ENCODE assay signal across 8 cellular contexts in genomic region chr5:140591747-140592372, GRCh38. TPM values are rescaled to one million over a fixed set of nuclear protein-coding genes. Genes with fewer than 3 reads are reported as not detected.
DNase-seq lines count a peak whose midpoint lies in the region; ATAC-seq, FAIRE-seq and TF ChIP-seq lines count a peak whose summit lies in the region.
"Had no signal": no experiment of that assay in that cellular context is flagged by ENCODE, and none has a peak within 500 bp of the region (broad histone marks: within the 10 kb centered on the region; RNA-seq: fewer than 3 reads in every experiment).

No MANE protein-coding gene starts in this region.

- 1% methylated on average over 5 of the region's 5 CpGs for WGBS in GM12878 (ENCODE audit: insufficient coverage, insufficient replicate concordance, low lambda C conversion rate, missing lambda C conversion rate)

- TF ChIP-seq EP300 in GM12878 (IDR thresholded peaks at IDR 0.05; ENCODE audit: borderline replicate concordance in 1 of 2, control insufficient read depth in 1 of 2, low read depth in 2 of 2, low read length in 2 of 2), result no peak

- TF ChIP-seq CTCF in GM12878 (IDR thresholded peaks at IDR 0.05 in 2 of 3, conservative IDR thresholded peaks at IDR 0.05 in 1 of 3; ENCODE audit: control insufficient read depth in 2 of 3, extremely low read depth in 1 of 3, insufficient read depth in 1 of 3, low read depth in 3 of 3, low read length in 3 of 3), result no peak

- POLR2A ChIA-PET in GM12878 (lab: Charles Lee), result interaction anchor here (0.6 kb wide), 1 partner anchor 551 kb away, joined by 5 read pairs; no protein-coding TSS in a partner anchor

- intact Hi-C loops in GM12878 (cut with micrococcal nuclease; ENCODE audit: unreplicated experiment), result no loop called here

- no peaks in the 10 kb centered on the region for H3K36me3 ChIP-seq in GM12878 (ENCODE audit: control insufficient read depth in 2 of 2, insufficient read depth in 2 of 2, low read length in 1 of 2)

- H3K4me2 ChIP-seq in GM12878 (ENCODE audit: control insufficient read depth, insufficient read depth), result no peak overlapping the region

- H3K9ac ChIP-seq in GM12878 (ENCODE audit: control insufficient read depth, insufficient read depth, low read length), result no peak overlapping the region

- no peak for TF ChIP-seq RAD21 in GM12878 (IDR thresholded peaks at IDR 0.05; ENCODE audit: insufficient read depth, low read depth, low read length)

- no peaks in the 10 kb centered on the region for H3K79me2 ChIP-seq in GM12878 (ENCODE audit: control insufficient read depth, insufficient read depth, low read length)

- SMC1A ChIA-PET in GM12878 (lab: Charles Lee; ENCODE audit: uncharacterized antibody, unreplicated experiment), result interaction anchor here (0.5 kb wide), 2 partner anchors 59 to 215 kb away, joined by 3 read pairs; no protein-coding TSS in a partner anchor

- no peak overlapping the region for H2AFZ ChIP-seq in GM12878 (ENCODE audit: control insufficient read depth, low read depth, low read length)

- no peak overlapping the region for H3K27ac ChIP-seq in GM12878 (ENCODE audit: control insufficient read depth, insufficient read depth)

- H3K9me3 ChIP-seq in GM12878 (replicated peaks; ENCODE audit: control insufficient read depth, insufficient read depth, low read length), result no peaks in the 10 kb centered on the region

- no peaks in the 10 kb centered on the region for H3K4me1 ChIP-seq in GM12878 (ENCODE audit: control insufficient read depth, insufficient read depth, low read length)

- DNase-seq in KBM-7 (peak; percentile 6), GM12878 (ENCODE audit: low read depth, low spot score) (no peak), renal cortical epithelial cell (ENCODE audit: low read depth) (peak; percentile 60), SHP77 treated with DMSO at 0.1 percent for 48 hours (lab: John Stamatoyannopoulos, UW) (no peak)
- DNase-seq: foreskin melanocyte, mesendoderm had no signal

- CTCF ChIA-PET in GM12878 (lab: Yijun Ruan, JAX), result no interaction called here

- RAD21 ChIA-PET in GM12878 (lab: Charles Lee; ENCODE audit: unreplicated experiment), result no interaction called here

- no peak for TF ChIP-seq POLR2A in GM12878 (IDR thresholded peaks at IDR 0.05; ENCODE audit: low read depth, low read length)

- BruUV-seq in GM12878 (replicated peaks; lab: Mats Ljungman, UMichigan), result no TSS peak

- H4K20me1 ChIP-seq in GM12878 (ENCODE audit: control insufficient read depth, insufficient read depth), result no peaks in the 10 kb centered on the region

- H3K27me3 ChIP-seq in GM12878 (replicated peaks in 1 of 2; ENCODE audit: control insufficient read depth in 2 of 2, insufficient read depth in 2 of 2, low read length in 1 of 2), result no peaks in the 10 kb centered on the region

- FAIRE-seq in GM12878 (lab: Jason Lieb, UNC), result no peak

- H3K4me3 ChIP-seq in GM12878, result no peak overlapping the region

- ATAC-seq in GM12878 (peak; percentile 18; the same call in 1 of the 3 replicates), HG03175 (IDR thresholded peaks at IDR 0.05; ENCODE audit: unreplicated experiment) (no peak), GM19467 (IDR thresholded peaks at IDR 0.05; ENCODE audit: unreplicated experiment) (no peak)

- in situ Hi-C loops in KBM-7 (cut with MboI; ENCODE audit: low pct_unique_long_range_greater_than_20kb, low sequenced_read_pairs) (no loop called here), GM12878 (cut with MboI) (no loop called here)

RNA-seq across cellular contexts. Expression of gene SLC35A4, which starts 27.2 kb away (rescaled TPM):
- total RNA-seq in GM12878 (2013; cell fraction: nucleolus; rRNA removed), result 21.0 and 26.2 TPM in 2 replicates
- total RNA-seq in GM12878 (2014; rRNA removed), result 36.9 and 44.6 TPM in 2 replicates
- 22.2 and 23.8 TPM in 2 replicates for total RNA-seq in GM12878 (2014; rRNA removed; fragmentation: Illumina TruSeq; extraction: Trizol)
- 133 and 134 TPM in 2 replicates for total RNA-seq in GM12878 (2021)
- 164 TPM for polyA plus RNA-seq in GM12878 (2011; ENCODE audit: low read depth)
- 57.1 and 167 TPM in 2 replicates for polyA plus RNA-seq in GM12878 (2011; rRNA removed)
- 166 and 217 TPM in 2 replicates for polyA plus RNA-seq in GM12878 (2011; cell fraction: cytosol; rRNA removed)
- 93.5 and 103 TPM in 2 replicates for polyA plus RNA-seq in GM12878 (2011; cell fraction: nucleus; rRNA removed)
- polyA plus RNA-seq in GM12878 (2012), result 83.8 and 159 TPM in 2 replicates
- polyA plus RNA-seq in GM12878 (2014; fragmentation: Illumina TruSeq; extraction: Trizol), result 145 and 150 TPM in 2 replicates
- polyA plus RNA-seq in GM12878 (2014; fragmentation: Nextera tagmentation; extraction: Ambion mirVana), result 10 to 100 TPM; 27.8 to 31.7 TPM
- polyA plus RNA-seq in GM12878 (2014; rRNA removed), result 96.4 and 103 TPM in 2 replicates
- 100 to 1,000 TPM; 132 to 154 TPM for polyA plus RNA-seq in GM12878 (2016; fragmentation: Nextera tagmentation; extraction: Ambion mirVana)
- 119 and 156 TPM in 2 replicates for polyA minus RNA-seq in GM12878 (2011; rRNA and poly(A)+ RNA removed)
- 28.9 and 34.4 TPM in 2 replicates for polyA minus RNA-seq in GM12878 (2011; cell fraction: cytosol; rRNA and poly(A)+ RNA removed)
- 21.9 and 29.4 TPM in 2 replicates for polyA minus RNA-seq in GM12878 (2011; cell fraction: nucleus; rRNA and poly(A)+ RNA removed)
- 28.7 and 85.2 TPM in 2 replicates for total RNA-seq in renal cortical epithelial cell

RNA-seq across cellular contexts. Expression of gene APBB3, which starts 27.5 kb away (rescaled TPM):
- total RNA-seq in GM12878 (2013; cell fraction: nucleolus; rRNA removed), result 92.4 and 112 TPM in 2 replicates
- total RNA-seq in GM12878 (2014; rRNA removed) (10.7 and 13.7 TPM in 2 replicates), GM12878 (2014; rRNA removed; fragmentation: Illumina TruSeq; extraction: Trizol) (6.1 and 6.2 TPM in 2 replicates), GM12878 (2021) (19.2 and 20.0 TPM in 2 replicates), renal cortical epithelial cell (5.2 and 21.5 TPM in 2 replicates)
- 16.6 TPM for polyA plus RNA-seq in GM12878 (2011; ENCODE audit: low read depth)
- polyA plus RNA-seq in GM12878 (2011; rRNA removed) (25.0 and 33.3 TPM in 2 replicates), GM12878 (2014; fragmentation: Illumina TruSeq; extraction: Trizol) (8.1 and 11.1 TPM in 2 replicates), GM12878 (2014; fragmentation: Nextera tagmentation; extraction: Ambion mirVana) (under 1 TPM; 0.35 to 0.84 TPM), GM12878 (2014; rRNA removed) (25.0 and 28.1 TPM in 2 replicates), GM12878 (2016; fragmentation: Nextera tagmentation; extraction: Ambion mirVana) (10 to 100 TPM; 15.0 to 15.6 TPM)
- polyA plus RNA-seq in GM12878 (2011; cell fraction: cytosol; rRNA removed), result 29.4 and 37.5 TPM in 2 replicates
- polyA plus RNA-seq in GM12878 (2011; cell fraction: nucleus; rRNA removed), result 292 and 410 TPM in 2 replicates
- 27.7 and 28.7 TPM in 2 replicates for polyA plus RNA-seq in GM12878 (2012)
- 34.0 and 38.3 TPM in 2 replicates for polyA minus RNA-seq in GM12878 (2011; rRNA and poly(A)+ RNA removed)
- polyA minus RNA-seq in GM12878 (2011; cell fraction: cytosol; rRNA and poly(A)+ RNA removed), result 7.1 and 8.5 TPM in 2 replicates
- 49.9 and 76.9 TPM in 2 replicates for polyA minus RNA-seq in GM12878 (2011; cell fraction: nucleus; rRNA and poly(A)+ RNA removed)

RNA-seq across cellular contexts. Expression of gene SRA1, which starts 34.6 kb away (rescaled TPM):
- total RNA-seq in GM12878 (2013; cell fraction: nucleolus; rRNA removed), result 20.3 and 22.3 TPM in 2 replicates
- total RNA-seq in GM12878 (2014; rRNA removed) (60.9 and 66.3 TPM in 2 replicates), GM12878 (2014; rRNA removed; fragmentation: Illumina TruSeq; extraction: Trizol) (41.3 and 43.4 TPM in 2 replicates), GM12878 (2021) (53.2 and 55.2 TPM in 2 replicates), renal cortical epithelial cell (28.2 and 48.1 TPM in 2 replicates)
- 29.9 TPM for polyA plus RNA-seq in GM12878 (2011; ENCODE audit: low read depth)
- polyA plus RNA-seq in GM12878 (2011; rRNA removed) (36.6 and 44.3 TPM in 2 replicates), GM12878 (2014; fragmentation: Illumina TruSeq; extraction: Trizol) (51.0 and 56.9 TPM in 2 replicates), GM12878 (2014; fragmentation: Nextera tagmentation; extraction: Ambion mirVana) (10 to 100 TPM; 35.3 to 52.7 TPM), GM12878 (2014; rRNA removed) (59.7 and 61.2 TPM in 2 replicates), GM12878 (2016; fragmentation: Nextera tagmentation; extraction: Ambion mirVana) (100 to 1,000 TPM; 115 to 127 TPM)
- polyA plus RNA-seq in GM12878 (2011; cell fraction: cytosol; rRNA removed), result 46.4 and 51.0 TPM in 2 replicates
- polyA plus RNA-seq in GM12878 (2011; cell fraction: nucleus; rRNA removed), result 68.5 and 77.1 TPM in 2 replicates
- polyA plus RNA-seq in GM12878 (2012), result 37.7 and 41.4 TPM in 2 replicates
- polyA minus RNA-seq in GM12878 (2011; rRNA and poly(A)+ RNA removed), result 19.7 and 20.7 TPM in 2 replicates
- 10.6 and 15.5 TPM in 2 replicates for polyA minus RNA-seq in GM12878 (2011; cell fraction: cytosol; rRNA and poly(A)+ RNA removed)
- 13.1 and 24.1 TPM in 2 replicates for polyA minus RNA-seq in GM12878 (2011; cell fraction: nucleus; rRNA and poly(A)+ RNA removed)

RNA-seq across cellular contexts. Expression of gene CD14, which starts 41.1 kb away (rescaled TPM):
- 0.19 and 0.54 TPM in 2 replicates for total RNA-seq in GM12878 (2013; cell fraction: nucleolus; rRNA removed)
- 0.11 and 0.33 TPM in 2 replicates for total RNA-seq in GM12878 (2014; rRNA removed)
- total RNA-seq in GM12878 (2014; rRNA removed; fragmentation: Illumina TruSeq; extraction: Trizol), result 0.09 TPM in 1 of 2 replicates, not detected in the other
- 0.21 and 0.72 TPM in 2 replicates for total RNA-seq in GM12878 (2021)
- not detected for polyA plus RNA-seq in GM12878 (2011; ENCODE audit: low read depth)
- not detected in 2 replicates for polyA plus RNA-seq in GM12878 (2011; rRNA removed)
- polyA plus RNA-seq in GM12878 (2011; cell fraction: cytosol; rRNA removed), result not detected in 2 replicates
- 0.18 and 0.25 TPM in 2 replicates for polyA plus RNA-seq in GM12878 (2011; cell fraction: nucleus; rRNA removed)
- 0.08 and 0.43 TPM in 2 replicates for polyA plus RNA-seq in GM12878 (2012)
- polyA plus RNA-seq in GM12878 (2014; fragmentation: Illumina TruSeq; extraction: Trizol), result 0.24 TPM in 1 of 2 replicates, not detected in the other
- not detected for polyA plus RNA-seq in GM12878 (2014; fragmentation: Nextera tagmentation; extraction: Ambion mirVana)
- polyA plus RNA-seq in GM12878 (2014; rRNA removed), result 0.18 and 0.28 TPM in 2 replicates
- polyA plus RNA-seq in GM12878 (2016; fragmentation: Nextera tagmentation; extraction: Ambion mirVana), result under 1 TPM in 1 of 2 experiments, not detected in 1; 0.26 TPM
- 0.21 TPM in 1 of 2 replicates, not detected in the other for polyA minus RNA-seq in GM12878 (2011; rRNA and poly(A)+ RNA removed)
- polyA minus RNA-seq in GM12878 (2011; cell fraction: cytosol; rRNA and poly(A)+ RNA removed), result not detected in 2 replicates
- not detected in 2 replicates for polyA minus RNA-seq in GM12878 (2011; cell fraction: nucleus; rRNA and poly(A)+ RNA removed)
- 5.3 TPM in 1 of 2 replicates, not detected in the other for total RNA-seq in renal cortical epithelial cell

RNA-seq across cellular contexts. Expression of gene EIF4EBP3, which starts 44.4 kb away (rescaled TPM):
- not detected in 2 replicates for total RNA-seq in GM12878 (2013; cell fraction: nucleolus; rRNA removed)
- total RNA-seq in GM12878 (2014; rRNA removed) (2.0 and 3.7 TPM in 2 replicates), GM12878 (2014; rRNA removed; fragmentation: Illumina TruSeq; extraction: Trizol) (2.9 and 3.6 TPM in 2 replicates), GM12878 (2021) (6.2 and 9.3 TPM in 2 replicates), renal cortical epithelial cell (0.17 and 0.80 TPM in 2 replicates)
- 4.1 TPM for polyA plus RNA-seq in GM12878 (2011; ENCODE audit: low read depth)
- polyA plus RNA-seq in GM12878 (2011; rRNA removed) (2.8 and 3.5 TPM in 2 replicates), GM12878 (2014; fragmentation: Illumina TruSeq; extraction: Trizol) (2.2 and 4.6 TPM in 2 replicates), GM12878 (2014; fragmentation: Nextera tagmentation; extraction: Ambion mirVana) (10 to 100 TPM in 1 of 2 experiments, 1 to 10 TPM in 1; 6.3 to 16.1 TPM), GM12878 (2014; rRNA removed) (7.5 and 8.3 TPM in 2 replicates), GM12878 (2016; fragmentation: Nextera tagmentation; extraction: Ambion mirVana) (10 to 100 TPM in 1 of 2 experiments, 1 to 10 TPM in 1; 9.5 to 10.2 TPM)
- polyA plus RNA-seq in GM12878 (2011; cell fraction: cytosol; rRNA removed), result 2.5 and 3.4 TPM in 2 replicates
- polyA plus RNA-seq in GM12878 (2011; cell fraction: nucleus; rRNA removed), result 2.5 and 4.2 TPM in 2 replicates
- polyA plus RNA-seq in GM12878 (2012), result 14.4 and 18.4 TPM in 2 replicates
- 2.2 and 2.6 TPM in 2 replicates for polyA minus RNA-seq in GM12878 (2011; rRNA and poly(A)+ RNA removed)
- polyA minus RNA-seq in GM12878 (2011; cell fraction: cytosol; rRNA and poly(A)+ RNA removed), result 3.7 TPM in 1 of 2 replicates, not detected in the other
- 1.6 TPM in 1 of 2 replicates, not detected in the other for polyA minus RNA-seq in GM12878 (2011; cell fraction: nucleus; rRNA and poly(A)+ RNA removed)

Comparison
In these comparisons a context has a peak if more than half of its experiments do, and no peak if none do; other contexts are left out.
1. DNase-seq: peak in KBM-7 (single experiment) and renal cortical epithelial cell (single experiment); none in GM12878 (single experiment) and SHP77 treated with DMSO at 0.1 percent for 48 hours (single experiment).